ENCODE assay signal across 8 cellular contexts in genomic region chr1:146282807-146283526, GRCh38. TPM values are rescaled to one million over a fixed set of nuclear protein-coding genes. Genes with fewer than 3 reads are reported as not detected.
A peak's percentile ranks its signal among the peaks of the same experiment; 100 is the strongest.
DNase-seq lines count a peak whose midpoint lies in the region; ATAC-seq and TF ChIP-seq lines count a peak whose summit lies in the region.
"Not testable (repeated sequence)": the region's sequence is repeated elsewhere in the genome, so short reads cannot be mapped to it uniquely, and the experiment has no call there.

No MANE protein-coding gene starts in this region.

- not testable (repeated sequence) for H3K4me1 Mint-ChIP-seq in activated naive CD8-positive, alpha-beta T cell treated with anti-CD3 and anti-CD28 coated beads, Interleukin-2, amount 10 ng/mL, durations not matched to agents 7 days and 5 days; stimulated activated memory B cell treated with anti-CD40 and anti-IgM and Interleukin-4, amounts not matched to agents 10 μg/mL and 1 μg/mL and 100 μg/mL, for 72 hours

- TF ChIP-seq POLR2A in GM18505 (IDR thresholded peaks at IDR 0.05; ENCODE audit: borderline replicate concordance, extremely low read depth, insufficient read depth, insufficient read length), result not testable (repeated sequence)

- H3K36me3 Mint-ChIP-seq in activated naive CD8-positive, alpha-beta T cell treated with anti-CD3 and anti-CD28 coated beads, Interleukin-2, amount 10 ng/mL, durations not matched to agents 7 days and 5 days; stimulated activated memory B cell treated with anti-CD40 and anti-IgM and Interleukin-4, amounts not matched to agents 10 μg/mL and 1 μg/mL and 100 μg/mL, for 72 hours: not testable (repeated sequence)

- not testable (repeated sequence) for H3K4me3 Mint-ChIP-seq in activated naive CD8-positive, alpha-beta T cell treated with anti-CD3 and anti-CD28 coated beads, Interleukin-2, amount 10 ng/mL, durations not matched to agents 7 days and 5 days; stimulated activated memory B cell treated with anti-CD40 and anti-IgM and Interleukin-4, amounts not matched to agents 10 μg/mL and 1 μg/mL and 100 μg/mL, for 72 hours

- POLR2A ChIA-PET in activated naive CD8-positive, alpha-beta T cell treated with anti-CD3 and anti-CD28 coated beads, Interleukin-2, amount 10 ng/mL, durations not matched to agents 7 days and 5 days (lab: Charles Lee), result not testable (repeated sequence)

- DNase-seq in activated naive CD8-positive, alpha-beta T cell treated with anti-CD3 and anti-CD28 coated beads, Interleukin-2, amount 10 ng/mL, durations not matched to agents 7 days and 5 days, result not testable (repeated sequence)

- not testable (repeated sequence) for H3K27ac Mint-ChIP-seq in activated naive CD8-positive, alpha-beta T cell treated with anti-CD3 and anti-CD28 coated beads, Interleukin-2, amount 10 ng/mL, durations not matched to agents 7 days and 5 days; stimulated activated memory B cell treated with anti-CD40 and anti-IgM and Interleukin-4, amounts not matched to agents 10 μg/mL and 1 μg/mL and 100 μg/mL, for 72 hours

- H3K9me3 Mint-ChIP-seq in activated naive CD8-positive, alpha-beta T cell treated with anti-CD3 and anti-CD28 coated beads, Interleukin-2, amount 10 ng/mL, durations not matched to agents 7 days and 5 days; stimulated activated memory B cell treated with anti-CD40 and anti-IgM and Interleukin-4, amounts not matched to agents 10 μg/mL and 1 μg/mL and 100 μg/mL, for 72 hours: not testable (repeated sequence)

- ATAC-seq in GM18505 (IDR thresholded peaks at IDR 0.05; ENCODE audit: unreplicated experiment), result peak; percentile 50
- ATAC-seq in GM19328 (IDR thresholded peaks at IDR 0.05; ENCODE audit: unreplicated experiment), result peak; percentile 71
- peak; percentile 74 for ATAC-seq in GM21515 (IDR thresholded peaks at IDR 0.05; ENCODE audit: unreplicated experiment)
- ATAC-seq in HG02759 (IDR thresholded peaks at IDR 0.05; ENCODE audit: unreplicated experiment), result peak; percentile 77
- peak; percentile 62 for ATAC-seq in HG03103 (IDR thresholded peaks at IDR 0.05; ENCODE audit: low read depth, unreplicated experiment)
- ATAC-seq in HG03521 (IDR thresholded peaks at IDR 0.05; ENCODE audit: unreplicated experiment), result peak; percentile 61
- ATAC-seq in activated naive CD8-positive, alpha-beta T cell treated with anti-CD3 and anti-CD28 coated beads, Interleukin-2, amount 10 ng/mL, durations not matched to agents 7 days and 5 days (ENCODE audit: low read depth), result peak; percentile 76
- ATAC-seq in stimulated activated memory B cell treated with anti-CD40 and anti-IgM and Interleukin-4, amounts not matched to agents 10 μg/mL and 1 μg/mL and 100 μg/mL, for 72 hours, result peak; percentile 80

- not testable (repeated sequence) for H3K27me3 Mint-ChIP-seq in activated naive CD8-positive, alpha-beta T cell treated with anti-CD3 and anti-CD28 coated beads, Interleukin-2, amount 10 ng/mL, durations not matched to agents 7 days and 5 days; stimulated activated memory B cell treated with anti-CD40 and anti-IgM and Interleukin-4, amounts not matched to agents 10 μg/mL and 1 μg/mL and 100 μg/mL, for 72 hours

RNA-seq across cellular contexts. Expression of gene NOTCH2NLA, which starts 54.1 kb away (rescaled TPM):
- total RNA-seq in activated naive CD8-positive, alpha-beta T cell treated with anti-CD3 and anti-CD28 coated beads, Interleukin-2, amount 10 ng/mL, durations not matched to agents 7 days and 5 days, result 10 to 100 TPM; 37.0 to 38.2 TPM
